ENCODE assay signal across 8 cellular contexts in genomic region chr9:125706661-125707539, GRCh38. TPM values are rescaled to one million over a fixed set of nuclear protein-coding genes. Genes with fewer than 3 reads are reported as not detected.
DNase-seq lines count a peak whose midpoint lies in the region; ATAC-seq and TF ChIP-seq lines count a peak whose summit lies in the region.

Gene MAPKAP1, minus strand, starts transcription at chr9:125707208. Its CDS starts 34,634 bp downstream, at chr9:125672574.

- no peaks in the 10 kb centered on the region for H4K20me1 ChIP-seq in PC-3 (ENCODE audit: low read length)

- peak within 1 kb of the TSS; percentile 73 for H2AFZ ChIP-seq in PC-3 (ENCODE audit: low read length)

- no peaks in the 10 kb centered on the region for H3K9me3 ChIP-seq in PC-3 (ENCODE audit: low read length)
- no peaks in the 10 kb centered on the region for H3K9me3 ChIP-seq in mucosa of descending colon

- CTCF ChIA-PET in PC-3 (lab: Charles Lee) = interaction anchor here (0.6 kb wide), 2 partner anchors 114 to 194 kb away, joined by 3 read pairs; no protein-coding TSS in a partner anchor

- DNase-seq in DMS53 (lab: John Stamatoyannopoulos, UW) (peak; percentile 98), PC-3 (peak; percentile 93), activated T-cell treated with anti-CD3 and anti-CD28 coated beads for 48 hours (ENCODE audit: low read depth) (peak; percentile 95), epithelial cell of prostate (ENCODE audit: low read depth, low spot score) (peak; percentile 75), mucosa of descending colon (peak; percentile 97 to 98 (median 97))
- DNase-seq in Jurkat, Clone E6-1 (ENCODE audit: low read depth, low spot score) = peak; percentile 89
- DNase-seq in stimulated activated CD8-positive, alpha-beta memory T cell treated with anti-CD3 and anti-CD28 coated beads, Interleukin-4, amount 100 ng/mL, for 1 hour (ENCODE audit: low read depth in 2 of 2, low spot score in 1 of 2) = peak; percentile 78 to 91

- peak within 1 kb of the TSS; percentile 86 for H3K4me3 ChIP-seq in Jurkat, Clone E6-1 (ENCODE audit: low read length)
- H3K4me3 ChIP-seq in PC-3 (ENCODE audit: low read length) (peak within 1 kb of the TSS; percentile 95), mucosa of descending colon (peak within 1 kb of the TSS; percentile 93)

- H3K4me1 ChIP-seq in PC-3 (ENCODE audit: insufficient read depth, low read length) (peaks cover 19% of the 10 kb centered on the region), mucosa of descending colon (ENCODE audit: low read depth) (peaks cover 10% of the 10 kb centered on the region)

- peak; percentile 89 for ATAC-seq in GM21717 (IDR thresholded peaks at IDR 0.05; ENCODE audit: unreplicated experiment)
- peak; percentile 100 for ATAC-seq in PC-3
- ATAC-seq in mucosa of descending colon = peak; percentile 100

- H3K9me2 ChIP-seq in PC-3 (replicated peaks; ENCODE audit: low read length) = no peaks in the 10 kb centered on the region

- peaks cover 51% of the 10 kb centered on the region for H3K79me2 ChIP-seq in PC-3 (ENCODE audit: low read length)

- H3F3A ChIP-seq in PC-3 (ENCODE audit: low read length, unreplicated experiment) = no peaks in the 10 kb centered on the region

- H3K36me3 ChIP-seq in PC-3 (ENCODE audit: low read depth, low read length) (no peaks in the 10 kb centered on the region), mucosa of descending colon (ENCODE audit: low read depth) (no peaks in the 10 kb centered on the region)

- POLR2A ChIA-PET in PC-3 (lab: Charles Lee; ENCODE audit: unreplicated experiment) = interaction anchor here (0.6 to 0.9 kb wide), 8 partner anchors 32 to 1337 kb away, joined by 3 to 7 read pairs (median 3); no protein-coding TSS in a partner anchor

- intact Hi-C loops in PC-3 (cut with micrococcal nuclease) = no loop called here
- intact Hi-C loops in mucosa of descending colon (cut with DNase I, micrococcal nuclease) = no loop called here

- no peaks in the 10 kb centered on the region for H3K27me3 ChIP-seq in PC-3 (ENCODE audit: low read length)

- H3K27ac ChIP-seq in PC-3 (ENCODE audit: low read length) (peak within 1 kb of the TSS; percentile 27), epithelial cell of prostate (peak within 1 kb of the TSS; percentile 75)

- H3K9ac ChIP-seq in PC-3 (ENCODE audit: low read length) = peak within 1 kb of the TSS; percentile 96

- TF ChIP-seq CTCF in PC-3 (conservative IDR thresholded peaks at IDR 0.05; ENCODE audit: low read depth, low read length) (no peak), mucosa of descending colon (IDR thresholded peaks at IDR 0.05) (no peak)

- BruUV-seq in PC-3 (replicated peaks; lab: Mats Ljungman, UMichigan) = no TSS peak

- H3K4me2 ChIP-seq in PC-3 (ENCODE audit: low read length) = peak within 1 kb of the TSS; percentile 96

RNA-seq across cellular contexts. Expression of gene MAPKAP1, which starts in this region (rescaled TPM):
- polyA plus RNA-seq in Jurkat, Clone E6-1 (2012; ENCODE audit: insufficient read depth, insufficient read length) = 86.0 TPM
- total RNA-seq in PC-3 (2014; rRNA removed) = 128 and 146 TPM in 2 replicates
- total RNA-seq in mucosa of descending colon = 10 to 100 TPM; 73.2 to 98.4 (median 84.9) TPM

Comparison
In these comparisons a context has a peak if more than half of its experiments do, and no peak if none do; other contexts are left out.
1. Peak in every context shown above with its lines: DNase-seq, ATAC-seq, H3K4me3 ChIP-seq and H3K27ac ChIP-seq.